Comparison of ENCODE assay signal across 3 cellular contexts in the genomic region with DNA sequence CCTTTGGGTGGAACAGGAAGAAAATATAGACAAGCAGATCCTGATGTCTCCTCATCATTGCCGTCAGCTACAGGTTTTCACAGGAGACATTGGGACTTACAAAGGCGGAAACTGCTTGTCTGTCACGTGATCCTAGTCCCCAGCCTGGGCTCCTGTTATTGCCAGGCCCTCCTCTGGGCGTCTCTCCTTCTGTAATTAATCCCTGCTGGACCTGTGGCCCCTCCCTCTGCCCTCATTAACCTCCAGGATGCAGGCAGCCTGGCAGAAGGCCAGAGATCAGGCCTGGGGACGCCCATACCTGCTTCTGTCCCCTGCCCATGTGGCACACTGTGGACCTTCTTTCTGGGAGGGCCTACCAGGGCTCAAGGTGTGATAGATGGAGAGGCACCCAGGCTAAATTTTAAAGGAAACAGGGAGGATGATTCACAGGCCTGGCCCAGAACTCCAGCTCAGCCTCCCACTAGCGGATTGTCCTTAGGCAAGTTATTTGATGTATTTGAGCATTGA.
TF ChIP-seq lines count a peak whose summit lies in the region.

No MANE protein-coding gene starts in this region.

TF ChIP-seq in SK-N-SH, 30 proteins besides CTCF, POLR2A, EP300 and RAD21:
- no peak for TF ChIP-seq FOXJ3 (CRISPR knock-in tag; IDR thresholded peaks at IDR 0.05)
- TF ChIP-seq NFIC (IDR thresholded peaks at IDR 0.05; ENCODE audit: borderline replicate concordance) = no peak
- no peak for TF ChIP-seq MXI1 (IDR thresholded peaks at IDR 0.05; ENCODE audit: low read depth, low read length)
- TF ChIP-seq FOSL2 (IDR thresholded peaks at IDR 0.05; ENCODE audit: borderline replicate concordance, low read depth) = no peak
- TF ChIP-seq, protein P1, sequence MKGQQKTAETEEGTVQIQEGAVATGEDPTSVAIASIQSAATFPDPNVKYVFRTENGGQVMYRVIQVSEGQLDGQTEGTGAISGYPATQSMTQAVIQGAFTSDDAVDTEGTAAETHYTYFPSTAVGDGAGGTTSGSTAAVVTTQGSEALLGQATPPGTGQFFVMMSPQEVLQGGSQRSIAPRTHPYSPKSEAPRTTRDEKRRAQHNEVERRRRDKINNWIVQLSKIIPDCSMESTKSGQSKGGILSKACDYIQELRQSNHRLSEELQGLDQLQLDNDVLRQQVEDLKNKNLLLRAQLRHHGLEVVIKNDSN (IDR thresholded peaks at IDR 0.05; ENCODE audit: borderline replicate concordance, low read depth) = peak; percentile 74; the same call in 1 of the 2 replicates

TF ChIP-seq in SK-N-SH treated with all-trans-retinoic acid at 6 μM for 48 hours, 23 proteins besides CTCF, POLR2A, EP300 and RAD21:
- TF ChIP-seq ZFP30 (CRISPR knock-in tag; IDR thresholded peaks at IDR 0.05) = no peak
- TF ChIP-seq RARB (CRISPR knock-in tag; IDR thresholded peaks at IDR 0.05) = no peak
- no peak for TF ChIP-seq SNAI2 (CRISPR knock-in tag; IDR thresholded peaks at IDR 0.05)
- TF ChIP-seq TOX (CRISPR knock-in tag; IDR thresholded peaks at IDR 0.05; ENCODE audit: borderline replicate concordance) = no peak
- TF ChIP-seq ZNF70 (CRISPR knock-in tag; IDR thresholded peaks at IDR 0.05) = no peak
- TF ChIP-seq, protein P2, sequence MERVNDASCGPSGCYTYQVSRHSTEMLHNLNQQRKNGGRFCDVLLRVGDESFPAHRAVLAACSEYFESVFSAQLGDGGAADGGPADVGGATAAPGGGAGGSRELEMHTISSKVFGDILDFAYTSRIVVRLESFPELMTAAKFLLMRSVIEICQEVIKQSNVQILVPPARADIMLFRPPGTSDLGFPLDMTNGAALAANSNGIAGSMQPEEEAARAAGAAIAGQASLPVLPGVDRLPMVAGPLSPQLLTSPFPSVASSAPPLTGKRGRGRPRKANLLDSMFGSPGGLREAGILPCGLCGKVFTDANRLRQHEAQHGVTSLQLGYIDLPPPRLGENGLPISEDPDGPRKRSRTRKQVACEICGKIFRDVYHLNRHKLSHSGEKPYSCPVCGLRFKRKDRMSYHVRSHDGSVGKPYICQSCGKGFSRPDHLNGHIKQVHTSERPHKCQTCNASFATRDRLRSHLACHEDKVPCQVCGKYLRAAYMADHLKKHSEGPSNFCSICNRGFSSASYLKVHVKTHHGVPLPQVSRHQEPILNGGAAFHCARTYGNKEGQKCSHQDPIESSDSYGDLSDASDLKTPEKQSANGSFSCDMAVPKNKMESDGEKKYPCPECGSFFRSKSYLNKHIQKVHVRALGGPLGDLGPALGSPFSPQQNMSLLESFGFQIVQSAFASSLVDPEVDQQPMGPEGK (CRISPR knock-in tag; IDR thresholded peaks at IDR 0.05; ENCODE audit: borderline replicate concordance) = no peak
- TF ChIP-seq, protein P3, sequence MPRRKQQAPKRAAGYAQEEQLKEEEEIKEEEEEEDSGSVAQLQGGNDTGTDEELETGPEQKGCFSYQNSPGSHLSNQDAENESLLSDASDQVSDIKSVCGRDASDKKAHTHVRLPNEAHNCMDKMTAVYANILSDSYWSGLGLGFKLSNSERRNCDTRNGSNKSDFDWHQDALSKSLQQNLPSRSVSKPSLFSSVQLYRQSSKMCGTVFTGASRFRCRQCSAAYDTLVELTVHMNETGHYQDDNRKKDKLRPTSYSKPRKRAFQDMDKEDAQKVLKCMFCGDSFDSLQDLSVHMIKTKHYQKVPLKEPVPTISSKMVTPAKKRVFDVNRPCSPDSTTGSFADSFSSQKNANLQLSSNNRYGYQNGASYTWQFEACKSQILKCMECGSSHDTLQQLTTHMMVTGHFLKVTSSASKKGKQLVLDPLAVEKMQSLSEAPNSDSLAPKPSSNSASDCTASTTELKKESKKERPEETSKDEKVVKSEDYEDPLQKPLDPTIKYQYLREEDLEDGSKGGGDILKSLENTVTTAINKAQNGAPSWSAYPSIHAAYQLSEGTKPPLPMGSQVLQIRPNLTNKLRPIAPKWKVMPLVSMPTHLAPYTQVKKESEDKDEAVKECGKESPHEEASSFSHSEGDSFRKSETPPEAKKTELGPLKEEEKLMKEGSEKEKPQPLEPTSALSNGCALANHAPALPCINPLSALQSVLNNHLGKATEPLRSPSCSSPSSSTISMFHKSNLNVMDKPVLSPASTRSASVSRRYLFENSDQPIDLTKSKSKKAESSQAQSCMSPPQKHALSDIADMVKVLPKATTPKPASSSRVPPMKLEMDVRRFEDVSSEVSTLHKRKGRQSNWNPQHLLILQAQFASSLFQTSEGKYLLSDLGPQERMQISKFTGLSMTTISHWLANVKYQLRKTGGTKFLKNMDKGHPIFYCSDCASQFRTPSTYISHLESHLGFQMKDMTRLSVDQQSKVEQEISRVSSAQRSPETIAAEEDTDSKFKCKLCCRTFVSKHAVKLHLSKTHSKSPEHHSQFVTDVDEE (CRISPR knock-in tag; IDR thresholded peaks at IDR 0.05) = no peak
- no peak for TF ChIP-seq ESRRG (CRISPR knock-in tag; IDR thresholded peaks at IDR 0.05)
- TF ChIP-seq ZFP3 (CRISPR knock-in tag; IDR thresholded peaks at IDR 0.05) = no peak
- no peak for TF ChIP-seq ZNF8 (CRISPR knock-in tag; IDR thresholded peaks at IDR 0.05)
- TF ChIP-seq GLIS3 (CRISPR knock-in tag; IDR thresholded peaks at IDR 0.05) = no peak
- TF ChIP-seq, protein P4, sequence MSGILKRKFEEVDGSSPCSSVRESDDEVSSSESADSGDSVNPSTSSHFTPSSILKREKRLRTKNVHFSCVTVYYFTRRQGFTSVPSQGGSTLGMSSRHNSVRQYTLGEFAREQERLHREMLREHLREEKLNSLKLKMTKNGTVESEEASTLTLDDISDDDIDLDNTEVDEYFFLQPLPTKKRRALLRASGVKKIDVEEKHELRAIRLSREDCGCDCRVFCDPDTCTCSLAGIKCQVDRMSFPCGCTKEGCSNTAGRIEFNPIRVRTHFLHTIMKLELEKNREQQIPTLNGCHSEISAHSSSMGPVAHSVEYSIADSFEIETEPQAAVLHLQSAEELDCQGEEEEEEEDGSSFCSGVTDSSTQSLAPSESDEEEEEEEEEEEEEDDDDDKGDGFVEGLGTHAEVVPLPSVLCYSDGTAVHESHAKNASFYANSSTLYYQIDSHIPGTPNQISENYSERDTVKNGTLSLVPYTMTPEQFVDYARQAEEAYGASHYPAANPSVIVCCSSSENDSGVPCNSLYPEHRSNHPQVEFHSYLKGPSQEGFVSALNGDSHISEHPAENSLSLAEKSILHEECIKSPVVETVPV (CRISPR knock-in tag; IDR thresholded peaks at IDR 0.05) = no peak
- TF ChIP-seq PPARA (CRISPR knock-in tag; IDR thresholded peaks at IDR 0.05; ENCODE audit: borderline replicate concordance) = no peak
- TF ChIP-seq, protein P5, sequence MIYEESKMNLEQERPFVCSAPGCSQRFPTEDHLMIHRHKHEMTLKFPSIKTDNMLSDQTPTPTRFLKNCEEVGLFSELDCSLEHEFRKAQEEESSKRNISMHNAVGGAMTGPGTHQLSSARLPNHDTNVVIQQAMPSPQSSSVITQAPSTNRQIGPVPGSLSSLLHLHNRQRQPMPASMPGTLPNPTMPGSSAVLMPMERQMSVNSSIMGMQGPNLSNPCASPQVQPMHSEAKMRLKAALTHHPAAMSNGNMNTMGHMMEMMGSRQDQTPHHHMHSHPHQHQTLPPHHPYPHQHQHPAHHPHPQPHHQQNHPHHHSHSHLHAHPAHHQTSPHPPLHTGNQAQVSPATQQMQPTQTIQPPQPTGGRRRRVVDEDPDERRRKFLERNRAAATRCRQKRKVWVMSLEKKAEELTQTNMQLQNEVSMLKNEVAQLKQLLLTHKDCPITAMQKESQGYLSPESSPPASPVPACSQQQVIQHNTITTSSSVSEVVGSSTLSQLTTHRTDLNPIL (CRISPR knock-in tag; IDR thresholded peaks at IDR 0.05; ENCODE audit: low read depth) = no peak
- TF ChIP-seq ZC3H10 (CRISPR knock-in tag; IDR thresholded peaks at IDR 0.05) = no peak

TF ChIP-seq in H1, 55 proteins besides CTCF, POLR2A, EP300 and RAD21:
- TF ChIP-seq TAF1 (IDR thresholded peaks at IDR 0.05; ENCODE audit: low read depth, low read length) (0 out of 2 replicates have a peak, but pooled peaks have one; percentile 32), TEAD4 (IDR thresholded peaks at IDR 0.05; ENCODE audit: low read depth, low read length) (no peak), GTF2F1 (IDR thresholded peaks at IDR 0.05; ENCODE audit: borderline replicate concordance, low read depth, low read length) (no peak), BCL11A (IDR thresholded peaks at IDR 0.05; ENCODE audit: low read depth in 2 of 2, low read length in 2 of 2) (no peak), EZH2 (IDR thresholded peaks at IDR 0.05; ENCODE audit: low read depth, low read length, severe bottlenecking) (no peak), ZNF274 (IDR thresholded peaks at IDR 0.05; ENCODE audit: borderline replicate concordance, extremely low read depth, low read length) (no peak), CBX5 (IDR thresholded peaks at IDR 0.05; ENCODE audit: low read depth, low read length) (no peak), HDAC2 (IDR thresholded peaks at IDR 0.05; ENCODE audit: borderline replicate concordance in 1 of 2, low read depth in 2 of 2, low read length in 2 of 2) (no peak), EGR1 (IDR thresholded peaks at IDR 0.05; ENCODE audit: borderline replicate concordance, low read depth, low read length) (no peak), RNF2 (IDR thresholded peaks at IDR 0.05; ENCODE audit: borderline replicate concordance, low read depth, low read length, missing control alignments, poor library complexity, severe bottlenecking) (no peak), RFX5 (IDR thresholded peaks at IDR 0.05; ENCODE audit: borderline replicate concordance, low read depth, low read length) (no peak), SAP30 (IDR thresholded peaks at IDR 0.05; ENCODE audit: insufficient read depth, insufficient replicate concordance, low read length) (no peak), MAFK (IDR thresholded peaks at IDR 0.05; ENCODE audit: low read depth, low read length) (no peak), TBP (IDR thresholded peaks at IDR 0.05; ENCODE audit: low read depth, low read length) (peak; percentile 30; the same call in 1 of the 2 replicates), BRCA1 (IDR thresholded peaks at IDR 0.05; ENCODE audit: low read depth, low read length) (no peak), TAF7 (optimal IDR thresholded peaks at IDR 0.05; ENCODE audit: borderline replicate concordance, low read depth, low read length) (no peak), SIN3A (conservative IDR thresholded peaks at IDR 0.05 in 1 of 2, IDR thresholded peaks at IDR 0.05 in 1 of 2; ENCODE audit: low read depth in 1 of 2, low read length in 2 of 2) (no peak), KDM1A (IDR thresholded peaks at IDR 0.05; ENCODE audit: borderline replicate concordance, low read length) (0 out of 2 replicates have a peak, but pooled peaks have one; percentile 29), PHF8 (conservative IDR thresholded peaks at IDR 0.05; ENCODE audit: low read depth, low read length) (no peak), HDAC6 (IDR thresholded peaks at IDR 0.05; ENCODE audit: low read depth, low read length) (no peak), RXRA (IDR thresholded peaks at IDR 0.05; ENCODE audit: insufficient read depth, low read depth, low read length) (no peak), CTBP2 (IDR thresholded peaks at IDR 0.05; ENCODE audit: borderline replicate concordance, insufficient read depth, insufficient read length, low read length) (no peak), YY1 (IDR thresholded peaks at IDR 0.05; ENCODE audit: low read depth, low read length) (no peak), SP2 (IDR thresholded peaks at IDR 0.05; ENCODE audit: low read length) (no peak), CREB1 (IDR thresholded peaks at IDR 0.05) (no peak), CHD1 (IDR thresholded peaks at IDR 0.05; ENCODE audit: low read depth, low read length) (no peak), JUND (IDR thresholded peaks at IDR 0.05; ENCODE audit: low read length) (no peak), SIRT6 (IDR thresholded peaks at IDR 0.05; ENCODE audit: low read length) (no peak)
- TF ChIP-seq, protein P6, sequence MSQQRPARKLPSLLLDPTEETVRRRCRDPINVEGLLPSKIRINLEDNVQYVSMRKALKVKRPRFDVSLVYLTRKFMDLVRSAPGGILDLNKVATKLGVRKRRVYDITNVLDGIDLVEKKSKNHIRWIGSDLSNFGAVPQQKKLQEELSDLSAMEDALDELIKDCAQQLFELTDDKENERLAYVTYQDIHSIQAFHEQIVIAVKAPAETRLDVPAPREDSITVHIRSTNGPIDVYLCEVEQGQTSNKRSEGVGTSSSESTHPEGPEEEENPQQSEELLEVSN (IDR thresholded peaks at IDR 0.05) = no peak; the same call in 1 of the 2 replicates
- TF ChIP-seq, protein P7, sequence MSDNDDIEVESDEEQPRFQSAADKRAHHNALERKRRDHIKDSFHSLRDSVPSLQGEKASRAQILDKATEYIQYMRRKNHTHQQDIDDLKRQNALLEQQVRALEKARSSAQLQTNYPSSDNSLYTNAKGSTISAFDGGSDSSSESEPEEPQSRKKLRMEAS (IDR thresholded peaks at IDR 0.05) = no peak
- TF ChIP-seq, protein P8, sequence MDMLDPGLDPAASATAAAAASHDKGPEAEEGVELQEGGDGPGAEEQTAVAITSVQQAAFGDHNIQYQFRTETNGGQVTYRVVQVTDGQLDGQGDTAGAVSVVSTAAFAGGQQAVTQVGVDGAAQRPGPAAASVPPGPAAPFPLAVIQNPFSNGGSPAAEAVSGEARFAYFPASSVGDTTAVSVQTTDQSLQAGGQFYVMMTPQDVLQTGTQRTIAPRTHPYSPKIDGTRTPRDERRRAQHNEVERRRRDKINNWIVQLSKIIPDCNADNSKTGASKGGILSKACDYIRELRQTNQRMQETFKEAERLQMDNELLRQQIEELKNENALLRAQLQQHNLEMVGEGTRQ (IDR thresholded peaks at IDR 0.05; ENCODE audit: low read length) = peak; percentile 87
- TF ChIP-seq, protein P9, sequence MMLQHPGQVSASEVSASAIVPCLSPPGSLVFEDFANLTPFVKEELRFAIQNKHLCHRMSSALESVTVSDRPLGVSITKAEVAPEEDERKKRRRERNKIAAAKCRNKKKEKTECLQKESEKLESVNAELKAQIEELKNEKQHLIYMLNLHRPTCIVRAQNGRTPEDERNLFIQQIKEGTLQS (IDR thresholded peaks at IDR 0.05; ENCODE audit: insufficient read depth, low read depth, low read length) = peak; percentile 55; the same call in 1 of the 2 replicates
TF ChIP-seq in H1: peak in this region for 5.
